1 cellular context compared by ENCODE assay signal in the genomic region with DNA sequence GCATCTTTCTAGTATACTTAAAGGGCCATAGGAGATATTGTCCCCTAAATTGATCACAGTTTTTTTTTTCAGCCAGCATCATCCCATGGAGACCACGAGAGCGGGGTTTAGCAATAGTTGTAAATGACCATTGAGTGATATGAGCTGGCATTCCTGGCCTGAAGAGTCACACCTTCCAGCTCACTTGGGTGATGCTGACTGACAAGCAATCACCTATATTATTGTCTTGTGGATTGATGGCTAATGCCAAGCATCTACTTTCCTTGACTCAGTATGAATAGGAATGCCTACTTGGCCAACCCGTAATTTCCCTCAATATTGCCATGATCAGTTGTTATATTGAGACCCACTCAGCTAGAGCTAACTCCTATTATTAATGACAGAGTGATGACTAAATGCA.
TF ChIP-seq lines count a peak whose summit lies in the region.

No MANE protein-coding gene starts in this region.

TF ChIP-seq in IMR-90, 13 proteins besides CTCF, POLR2A, EP300 and RAD21:
- no peak for TF ChIP-seq MXI1 (IDR thresholded peaks at IDR 0.05; ENCODE audit: borderline replicate concordance, low read depth, low read length)
- peak; percentile 5; the same call in 1 of the 2 replicates for TF ChIP-seq CEBPB (IDR thresholded peaks at IDR 0.05; ENCODE audit: low read depth, low read length)
TF ChIP-seq in IMR-90: peak in this region for 1.
